In genomic region chr11:70487160-70487559, GRCh38 we compare ENCODE assay signal across 6 cellular contexts.
"Had no signal": no experiment of that assay in that cellular context is flagged by ENCODE, and none has a peak within 500 bp of the region (broad histone marks: within the 10 kb centered on the region; RNA-seq: fewer than 3 reads in every experiment).

No MANE protein-coding gene starts in this region.

- H3K27ac Mint-ChIP-seq: GM23338, IgD-negative memory B cell had no signal

- H3K4me1 Mint-ChIP-seq: H9, IgD-negative memory B cell had no signal

- DNase-seq: H9, HCEC 1CT had no signal

- H2AFZ ChIP-seq: GM23338 had no signal

- H3K9me3 Mint-ChIP-seq: IgD-negative memory B cell had no signal

- ATAC-seq: GM23338, HepG2 had no signal

- H3K4me3 ChIP-seq: GM23338 had no signal

- H3K36me3 Mint-ChIP-seq: IgD-negative memory B cell had no signal

- H3K4me3 Mint-ChIP-seq: GM23338, H9, IgD-negative memory B cell had no signal

- H3K27ac ChIP-seq: HL-60 had no signal

- H3K4me2 ChIP-seq: GM23338 had no signal
